9 cellular contexts compared by ENCODE assay signal in genomic region chr17:75487351-75488070, GRCh38. TPM values are rescaled to one million over a fixed set of nuclear protein-coding genes. Genes with fewer than 3 reads are reported as not detected.
DNase-seq lines count a peak whose midpoint lies in the region; ATAC-seq and TF ChIP-seq lines count a peak whose summit lies in the region.
"Had no signal": no experiment of that assay in that cellular context is flagged by ENCODE, and none has a peak within 500 bp of the region (broad histone marks: within the 10 kb centered on the region; RNA-seq: fewer than 3 reads in every experiment).

No MANE protein-coding gene starts in this region.

- CTCF ChIA-PET in AG04450 (lab: Charles Lee): interaction anchor here (0.7 kb wide), 1 partner anchor 29 kb away, joined by 3 read pairs; the partner anchor contains the start of gene TSEN54
- CTCF ChIA-PET in activated naive CD4-positive, alpha-beta T cell treated with anti-CD3 and anti-CD28 coated beads, Interleukin-2, amount 10 ng/mL, durations not matched to agents 7 days and 5 days (lab: Charles Lee): interaction anchor here (1.0 to 1.8 kb wide), 5 partner anchors 8 to 60 kb away, joined by 3 to 7 read pairs (median 4); partner anchors contain the start of gene TMEM94

- no peaks in the 10 kb centered on the region for H3K27me3 Mint-ChIP-seq in activated naive CD4-positive, alpha-beta T cell treated with anti-CD3 and anti-CD28 coated beads, Interleukin-2, amount 10 ng/mL, durations not matched to agents 7 days and 5 days
- H3K27me3 Mint-ChIP-seq in stimulated activated naive CD8-positive, alpha-beta T cell treated with anti-CD3 and anti-CD28 coated beads, Interleukin-15, amount 100 ng/mL, for 72 hours: no peaks in the 10 kb centered on the region

- 0 out of 2 replicates have a peak, but pooled peaks have one; percentile 8 for TF ChIP-seq CTCF in AG04450 (IDR thresholded peaks at IDR 0.05; ENCODE audit: low read depth, low read length)
- peak; percentile 26 for TF ChIP-seq CTCF in lower lobe of right lung (IDR thresholded peaks at IDR 0.05)

- H3K27ac ChIP-seq in AG04450 (ENCODE audit: low read depth, low read length): no peak overlapping the region
- H3K27ac ChIP-seq in lower lobe of right lung: peak overlapping the region; percentile 69

- peaks cover 51% of the 10 kb centered on the region for H3K4me1 ChIP-seq in lower lobe of right lung

- H3K9me3 ChIP-seq in AG04450 (ENCODE audit: control insufficient read depth, insufficient read depth, low read length) (no peaks in the 10 kb centered on the region), lower lobe of right lung (no peaks in the 10 kb centered on the region)

- ATAC-seq in lower lobe of right lung: peak; percentile 38 to 45
- ATAC-seq in stimulated activated naive CD8-positive, alpha-beta T cell treated with anti-CD3 and anti-CD28 coated beads, Interleukin-15, amount 100 ng/mL, for 72 hours: peak; percentile 90
- ATAC-seq in HG02938 (IDR thresholded peaks at IDR 0.05; ENCODE audit: unreplicated experiment): no peak

- H3K36me3 Mint-ChIP-seq in activated naive CD4-positive, alpha-beta T cell treated with anti-CD3 and anti-CD28 coated beads, Interleukin-2, amount 10 ng/mL, durations not matched to agents 7 days and 5 days: peaks cover 20% of the 10 kb centered on the region

- intact Hi-C loops in lower lobe of right lung (cut with DNase I): no loop called here

- H3K27ac Mint-ChIP-seq in activated naive CD4-positive, alpha-beta T cell treated with anti-CD3 and anti-CD28 coated beads, Interleukin-2, amount 10 ng/mL, durations not matched to agents 7 days and 5 days: peak overlapping the region; percentile 93
- peak overlapping the region; percentile 97 for H3K27ac Mint-ChIP-seq in stimulated activated naive CD8-positive, alpha-beta T cell treated with anti-CD3 and anti-CD28 coated beads, Interleukin-15, amount 100 ng/mL, for 72 hours

- no peaks in the 10 kb centered on the region for H3K9me3 Mint-ChIP-seq in activated naive CD4-positive, alpha-beta T cell treated with anti-CD3 and anti-CD28 coated beads, Interleukin-2, amount 10 ng/mL, durations not matched to agents 7 days and 5 days
- H3K9me3 Mint-ChIP-seq in stimulated activated naive CD8-positive, alpha-beta T cell treated with anti-CD3 and anti-CD28 coated beads, Interleukin-15, amount 100 ng/mL, for 72 hours: no peaks in the 10 kb centered on the region

- DNase-seq in AG04450 (ENCODE audit: low read depth, low spot score): no peak
- peak; percentile 80 for DNase-seq in NOMO-1 treated with dmso at 0.1 percent for 144 hours (lab: John Stamatoyannopoulos, UW; ENCODE audit: unreplicated experiment)
- peak; percentile 75 for DNase-seq in activated naive CD4-positive, alpha-beta T cell treated with anti-CD3 and anti-CD28 coated beads, Interleukin-2, amount 10 ng/mL, durations not matched to agents 7 days and 5 days
- DNase-seq in lower lobe of right lung: peak; percentile 68
- DNase-seq in stimulated activated naive CD8-positive, alpha-beta T cell treated with anti-CD3 and anti-CD28 coated beads, Interleukin-15, amount 100 ng/mL, for 72 hours: peak; percentile 39 to 56
- no peak for DNase-seq in epidermal melanocyte (ENCODE audit: insufficient read length, low spot score)
- DNase-seq in superior temporal gyrus (ENCODE audit: extremely low spot score): no peak

- H3K4me3 ChIP-seq in AG04450 (ENCODE audit: low read depth, low read length) (no peak overlapping the region), lower lobe of right lung (no peak overlapping the region)
- H3K4me3 ChIP-seq: lung had no signal

- H3K4me1 Mint-ChIP-seq in activated naive CD4-positive, alpha-beta T cell treated with anti-CD3 and anti-CD28 coated beads, Interleukin-2, amount 10 ng/mL, durations not matched to agents 7 days and 5 days: peaks cover 29% of the 10 kb centered on the region
- H3K4me1 Mint-ChIP-seq in stimulated activated naive CD8-positive, alpha-beta T cell treated with anti-CD3 and anti-CD28 coated beads, Interleukin-15, amount 100 ng/mL, for 72 hours: peaks cover 31% of the 10 kb centered on the region

- H3K4me3 Mint-ChIP-seq in activated naive CD4-positive, alpha-beta T cell treated with anti-CD3 and anti-CD28 coated beads, Interleukin-2, amount 10 ng/mL, durations not matched to agents 7 days and 5 days: peak overlapping the region; percentile 19
- H3K4me3 Mint-ChIP-seq in stimulated activated naive CD8-positive, alpha-beta T cell treated with anti-CD3 and anti-CD28 coated beads, Interleukin-15, amount 100 ng/mL, for 72 hours: peak overlapping the region; percentile 72 to 75

- H3K36me3 ChIP-seq in lower lobe of right lung: peaks cover 25% of the 10 kb centered on the region

- H3K27me3 ChIP-seq in AG04450 (ENCODE audit: control insufficient read depth, insufficient read depth, low read length): no peaks in the 10 kb centered on the region
- no peaks in the 10 kb centered on the region for H3K27me3 ChIP-seq in lower lobe of right lung (ENCODE audit: low read depth)

- POLR2A ChIA-PET in AG04450 (lab: Yijun Ruan, JAX): no interaction called here

RNA-seq across cellular contexts. Expression of gene CASKIN2, which starts 27.8 kb away (rescaled TPM):
- 1.9 and 2.8 TPM in 2 replicates for polyA plus RNA-seq in AG04450 (2011; rRNA removed)
- 7.0 and 7.4 TPM in 2 replicates for polyA minus RNA-seq in AG04450 (2011; rRNA and poly(A)+ RNA removed)
- 68.8 TPM for total RNA-seq in lower lobe of right lung

RNA-seq across cellular contexts. Expression of gene TSEN54, which starts 28.8 kb away (rescaled TPM):
- 8.8 and 10.9 TPM in 2 replicates for polyA plus RNA-seq in AG04450 (2011; rRNA removed)
- 9.4 and 10.8 TPM in 2 replicates for polyA minus RNA-seq in AG04450 (2011; rRNA and poly(A)+ RNA removed)
- 20.4 TPM for total RNA-seq in lower lobe of right lung

RNA-seq across cellular contexts. Expression of gene TMEM94, which starts 31.1 kb away (rescaled TPM):
- polyA plus RNA-seq in AG04450 (2011; rRNA removed): 14.8 and 23.2 TPM in 2 replicates
- 31.6 and 51.2 TPM in 2 replicates for polyA minus RNA-seq in AG04450 (2011; rRNA and poly(A)+ RNA removed)
- 89.5 TPM for total RNA-seq in lower lobe of right lung

RNA-seq across cellular contexts. Expression of gene LLGL2, which starts 38.0 kb away (rescaled TPM):
- 0.19 and 0.24 TPM in 2 replicates for polyA plus RNA-seq in AG04450 (2011; rRNA removed)
- polyA minus RNA-seq in AG04450 (2011; rRNA and poly(A)+ RNA removed): 0.69 TPM in 1 of 2 replicates, not detected in the other
- total RNA-seq in lower lobe of right lung: 111 TPM

Comparison
In these comparisons a context has a peak if more than half of its experiments do, and no peak if none do; other contexts are left out.
1. DNase-seq: peak in NOMO-1 treated with dmso at 0.1 percent for 144 hours (single experiment), activated naive CD4-positive, alpha-beta T cell treated with anti-CD3 and anti-CD28 coated beads, Interleukin-2, amount 10 ng/mL, durations not matched to agents 7 days and 5 days (single experiment), lower lobe of right lung (single experiment) and stimulated activated naive CD8-positive, alpha-beta T cell treated with anti-CD3 and anti-CD28 coated beads, Interleukin-15, amount 100 ng/mL, for 72 hours (2 of 2); none in AG04450 (single experiment), epidermal melanocyte (single experiment) and superior temporal gyrus (single experiment).